Comparison of ENCODE assay signal across 1 cellular context in genomic region chr1:204806943-204807624, GRCh38.
TF ChIP-seq lines count a peak whose summit lies in the region.

No MANE protein-coding gene starts in this region.

TF ChIP-seq in HEK293, 187 proteins besides CTCF, POLR2A, EP300 and RAD21 (continued from another document and continues in another):
- TF ChIP-seq ZNF148 (tag by site-specific recombination; IDR thresholded peaks at IDR 0.05; ENCODE audit: borderline replicate concordance) (no peak), ZNF654 (tag by site-specific recombination; IDR thresholded peaks at IDR 0.05; ENCODE audit: low read depth) (peak; percentile 100), ZNF621 (tag by site-specific recombination; IDR thresholded peaks at IDR 0.05) (no peak), ZNF514 (tag by site-specific recombination; IDR thresholded peaks at IDR 0.05) (no peak), ZNF248 (tag by site-specific recombination; IDR thresholded peaks at IDR 0.05) (no peak), ZNF114 (tag by site-specific recombination; IDR thresholded peaks at IDR 0.05) (no peak), ZBTB11 (tag by site-specific recombination; conservative IDR thresholded peaks at IDR 0.05; ENCODE audit: low read depth) (no peak), ZNF548 (tag by site-specific recombination; IDR thresholded peaks at IDR 0.05) (no peak), MYNN (tag by site-specific recombination; IDR thresholded peaks at IDR 0.05; ENCODE audit: borderline replicate concordance) (no peak), ZNF600 (tag by site-specific recombination; IDR thresholded peaks at IDR 0.05) (peak; percentile 88), ZNF544 (tag by site-specific recombination; IDR thresholded peaks at IDR 0.05) (no peak), ZBTB17 (tag by site-specific recombination; IDR thresholded peaks at IDR 0.05) (peak; percentile 78), ZFHX2 (tag by site-specific recombination; conservative IDR thresholded peaks at IDR 0.05) (no peak), ZNF529 (tag by site-specific recombination; IDR thresholded peaks at IDR 0.05; ENCODE audit: insufficient replicate concordance) (no peak), PRDM2 (tag by site-specific recombination; IDR thresholded peaks at IDR 0.05; ENCODE audit: borderline replicate concordance) (no peak), ZSCAN30 (tag by site-specific recombination; IDR thresholded peaks at IDR 0.05) (peak; percentile 66; the same call in 1 of the 2 replicates), HOXD13 (CRISPR knock-in tag; IDR thresholded peaks at IDR 0.05; ENCODE audit: borderline replicate concordance) (no peak), GLI4 (tag by site-specific recombination; IDR thresholded peaks at IDR 0.05) (0 out of 2 replicates have a peak, but pooled peaks have one; percentile 17), HOXC10 (CRISPR knock-in tag; IDR thresholded peaks at IDR 0.05) (no peak), ZNF394 (tag by site-specific recombination; IDR thresholded peaks at IDR 0.05; ENCODE audit: borderline replicate concordance) (peak; percentile 52; the same call in 1 of the 2 replicates), KLF16 (tag by site-specific recombination; IDR thresholded peaks at IDR 0.05) (peak; percentile 52; the same call in 1 of the 2 replicates), ZBTB44 (tag by site-specific recombination; IDR thresholded peaks at IDR 0.05) (no peak), ZNF169 (tag by site-specific recombination; IDR thresholded peaks at IDR 0.05) (no peak), ZNF76 (tag by site-specific recombination; IDR thresholded peaks at IDR 0.05; ENCODE audit: borderline replicate concordance, low read depth) (peak; percentile 82), ZNF121 (tag by site-specific recombination; IDR thresholded peaks at IDR 0.05) (no peak), ZNF211 (tag by site-specific recombination; IDR thresholded peaks at IDR 0.05; ENCODE audit: low read depth) (no peak)
- TF ChIP-seq, protein P1, sequence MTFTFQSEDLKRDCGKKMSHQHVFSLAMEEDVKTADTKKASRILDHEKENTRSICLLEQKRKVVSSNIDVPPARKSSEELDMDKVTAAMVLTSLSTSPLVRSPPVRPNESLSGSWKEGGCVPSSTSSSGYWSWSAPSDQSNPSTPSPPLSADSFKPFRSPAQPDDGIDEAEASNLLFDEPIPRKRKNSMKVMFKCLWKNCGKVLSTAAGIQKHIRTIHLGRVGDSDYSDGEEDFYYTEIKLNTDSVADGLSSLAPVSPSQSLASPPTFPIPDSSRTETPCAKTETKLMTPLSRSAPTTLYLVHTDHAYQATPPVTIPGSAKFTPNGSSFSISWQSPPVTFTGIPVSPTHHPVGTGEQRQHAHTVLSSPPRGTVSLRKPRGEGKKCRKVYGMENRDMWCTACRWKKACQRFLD (tag by site-specific recombination; IDR thresholded peaks at IDR 0.05): no peak
- TF ChIP-seq, protein P2, sequence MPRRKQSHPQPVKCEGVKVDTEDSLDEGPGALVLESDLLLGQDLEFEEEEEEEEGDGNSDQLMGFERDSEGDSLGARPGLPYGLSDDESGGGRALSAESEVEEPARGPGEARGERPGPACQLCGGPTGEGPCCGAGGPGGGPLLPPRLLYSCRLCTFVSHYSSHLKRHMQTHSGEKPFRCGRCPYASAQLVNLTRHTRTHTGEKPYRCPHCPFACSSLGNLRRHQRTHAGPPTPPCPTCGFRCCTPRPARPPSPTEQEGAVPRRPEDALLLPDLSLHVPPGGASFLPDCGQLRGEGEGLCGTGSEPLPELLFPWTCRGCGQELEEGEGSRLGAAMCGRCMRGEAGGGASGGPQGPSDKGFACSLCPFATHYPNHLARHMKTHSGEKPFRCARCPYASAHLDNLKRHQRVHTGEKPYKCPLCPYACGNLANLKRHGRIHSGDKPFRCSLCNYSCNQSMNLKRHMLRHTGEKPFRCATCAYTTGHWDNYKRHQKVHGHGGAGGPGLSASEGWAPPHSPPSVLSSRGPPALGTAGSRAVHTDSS (tag by site-specific recombination; IDR thresholded peaks at IDR 0.05): no peak
- TF ChIP-seq, protein P3, sequence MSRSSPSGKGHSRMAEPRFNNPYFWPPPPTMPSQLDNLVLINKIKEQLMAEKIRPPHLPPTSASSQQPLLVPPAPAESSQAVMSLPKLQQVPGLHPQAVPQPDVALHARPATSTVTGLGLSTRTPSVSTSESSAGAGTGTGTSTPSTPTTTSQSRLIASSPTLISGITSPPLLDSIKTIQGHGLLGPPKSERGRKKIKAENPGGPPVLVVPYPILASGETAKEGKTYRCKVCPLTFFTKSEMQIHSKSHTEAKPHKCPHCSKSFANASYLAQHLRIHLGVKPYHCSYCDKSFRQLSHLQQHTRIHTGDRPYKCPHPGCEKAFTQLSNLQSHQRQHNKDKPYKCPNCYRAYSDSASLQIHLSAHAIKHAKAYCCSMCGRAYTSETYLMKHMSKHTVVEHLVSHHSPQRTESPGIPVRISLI (tag by site-specific recombination; IDR thresholded peaks at IDR 0.05): no peak
- TF ChIP-seq, protein P4, sequence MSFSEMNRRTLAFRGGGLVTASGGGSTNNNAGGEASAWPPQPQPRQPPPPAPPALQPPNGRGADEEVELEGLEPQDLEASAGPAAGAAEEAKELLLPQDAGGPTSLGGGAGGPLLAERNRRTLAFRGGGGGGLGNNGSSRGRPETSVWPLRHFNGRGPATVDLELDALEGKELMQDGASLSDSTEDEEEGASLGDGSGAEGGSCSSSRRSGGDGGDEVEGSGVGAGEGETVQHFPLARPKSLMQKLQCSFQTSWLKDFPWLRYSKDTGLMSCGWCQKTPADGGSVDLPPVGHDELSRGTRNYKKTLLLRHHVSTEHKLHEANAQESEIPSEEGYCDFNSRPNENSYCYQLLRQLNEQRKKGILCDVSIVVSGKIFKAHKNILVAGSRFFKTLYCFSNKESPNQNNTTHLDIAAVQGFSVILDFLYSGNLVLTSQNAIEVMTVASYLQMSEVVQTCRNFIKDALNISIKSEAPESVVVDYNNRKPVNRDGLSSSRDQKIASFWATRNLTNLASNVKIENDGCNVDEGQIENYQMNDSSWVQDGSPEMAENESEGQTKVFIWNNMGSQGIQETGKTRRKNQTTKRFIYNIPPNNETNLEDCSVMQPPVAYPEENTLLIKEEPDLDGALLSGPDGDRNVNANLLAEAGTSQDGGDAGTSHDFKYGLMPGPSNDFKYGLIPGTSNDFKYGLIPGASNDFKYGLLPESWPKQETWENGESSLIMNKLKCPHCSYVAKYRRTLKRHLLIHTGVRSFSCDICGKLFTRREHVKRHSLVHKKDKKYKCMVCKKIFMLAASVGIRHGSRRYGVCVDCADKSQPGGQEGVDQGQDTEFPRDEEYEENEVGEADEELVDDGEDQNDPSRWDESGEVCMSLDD (tag by site-specific recombination; IDR thresholded peaks at IDR 0.05): peak; percentile 59; the same call in 1 of the 2 replicates
- TF ChIP-seq, protein P5, sequence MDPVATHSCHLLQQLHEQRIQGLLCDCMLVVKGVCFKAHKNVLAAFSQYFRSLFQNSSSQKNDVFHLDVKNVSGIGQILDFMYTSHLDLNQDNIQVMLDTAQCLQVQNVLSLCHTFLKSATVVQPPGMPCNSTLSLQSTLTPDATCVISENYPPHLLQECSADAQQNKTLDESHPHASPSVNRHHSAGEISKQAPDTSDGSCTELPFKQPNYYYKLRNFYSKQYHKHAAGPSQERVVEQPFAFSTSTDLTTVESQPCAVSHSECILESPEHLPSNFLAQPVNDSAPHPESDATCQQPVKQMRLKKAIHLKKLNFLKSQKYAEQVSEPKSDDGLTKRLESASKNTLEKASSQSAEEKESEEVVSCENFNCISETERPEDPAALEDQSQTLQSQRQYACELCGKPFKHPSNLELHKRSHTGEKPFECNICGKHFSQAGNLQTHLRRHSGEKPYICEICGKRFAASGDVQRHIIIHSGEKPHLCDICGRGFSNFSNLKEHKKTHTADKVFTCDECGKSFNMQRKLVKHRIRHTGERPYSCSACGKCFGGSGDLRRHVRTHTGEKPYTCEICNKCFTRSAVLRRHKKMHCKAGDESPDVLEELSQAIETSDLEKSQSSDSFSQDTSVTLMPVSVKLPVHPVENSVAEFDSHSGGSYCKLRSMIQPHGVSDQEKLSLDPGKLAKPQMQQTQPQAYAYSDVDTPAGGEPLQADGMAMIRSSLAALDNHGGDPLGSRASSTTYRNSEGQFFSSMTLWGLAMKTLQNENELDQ (tag by site-specific recombination; IDR thresholded peaks at IDR 0.05; ENCODE audit: low read depth): no peak
